18 cellular contexts compared by ENCODE assay signal in the genomic region with DNA sequence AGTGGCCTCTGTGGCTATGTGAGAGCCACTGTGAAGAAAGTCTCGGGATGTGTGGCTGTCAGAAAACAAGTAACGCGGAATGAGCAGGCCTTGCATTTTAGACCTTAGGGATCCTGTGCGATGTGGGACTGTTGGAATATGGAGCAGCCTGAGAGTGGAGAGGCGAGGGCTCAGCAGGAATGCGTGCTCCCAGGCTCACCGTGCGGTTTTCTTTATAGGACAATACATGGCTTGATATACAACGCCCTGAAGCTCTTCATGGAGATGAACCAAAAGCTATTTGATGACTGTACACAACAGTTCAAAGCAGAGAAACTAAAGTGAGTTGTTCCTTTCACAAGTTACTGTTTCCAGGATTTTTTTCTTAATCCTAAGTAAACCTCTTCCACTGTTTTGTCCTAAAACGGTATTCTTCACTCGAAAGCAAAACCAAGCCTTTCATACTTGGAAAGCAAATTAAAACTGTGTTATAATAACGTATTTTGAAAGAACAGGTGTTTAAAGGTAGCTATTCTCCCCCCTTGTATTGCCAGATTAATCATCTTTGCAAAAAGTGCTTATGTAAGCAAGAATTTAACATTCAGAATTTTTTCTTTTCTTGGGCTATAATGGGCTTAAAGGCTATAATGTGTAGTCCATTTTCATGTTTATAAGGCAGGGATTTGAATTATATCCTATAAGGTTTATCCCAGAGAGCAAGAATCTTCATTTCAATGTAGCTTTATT.
"Had no signal": no experiment of that assay in that cellular context is flagged by ENCODE, and none has a peak within 500 bp of the region (broad histone marks: within the 10 kb centered on the region; RNA-seq: fewer than 3 reads in every experiment).

No MANE protein-coding gene starts in this region.

- H3K4me3 ChIP-seq: lower lobe of right lung, sigmoid colon, thoracic aorta, upper lobe of right lung had no signal

- H3K9me3 Mint-ChIP-seq: brain; endodermal cell; nephron progenitor cell; stimulated activated memory B cell treated with anti-CD40 and anti-IgM and Interleukin-4, amounts not matched to agents 10 μg/mL and 1 μg/mL and 100 μg/mL, for 72 hours had no signal

- H3K9me3 ChIP-seq: lower lobe of right lung, sigmoid colon, thoracic aorta, upper lobe of right lung had no signal

- H3K4me1 ChIP-seq: lower lobe of right lung, sigmoid colon, upper lobe of right lung had no signal

- H3K4me1 Mint-ChIP-seq: brain; nephron progenitor cell; stimulated activated memory B cell treated with anti-CD40 and anti-IgM and Interleukin-4, amounts not matched to agents 10 μg/mL and 1 μg/mL and 100 μg/mL, for 72 hours had no signal

- H3K4me3 Mint-ChIP-seq: brain; endodermal cell; nephron progenitor cell; stimulated activated memory B cell treated with anti-CD40 and anti-IgM and Interleukin-4, amounts not matched to agents 10 μg/mL and 1 μg/mL and 100 μg/mL, for 72 hours had no signal

- H3K27me3 Mint-ChIP-seq: brain; stimulated activated memory B cell treated with anti-CD40 and anti-IgM and Interleukin-4, amounts not matched to agents 10 μg/mL and 1 μg/mL and 100 μg/mL, for 72 hours had no signal

- FAIRE-seq: colon had no signal

- H3K27me3 ChIP-seq: sigmoid colon, upper lobe of right lung had no signal

- H3K27ac Mint-ChIP-seq: endodermal cell; nephron progenitor cell; stimulated activated memory B cell treated with anti-CD40 and anti-IgM and Interleukin-4, amounts not matched to agents 10 μg/mL and 1 μg/mL and 100 μg/mL, for 72 hours had no signal

- DNase-seq: activated CD4-positive, alpha-beta T cell treated with anti-CD3 and anti-CD28 coated beads for 48 hours; activated CD4-positive, CD25-positive, alpha-beta regulatory T cell; anterior cingulate cortex; endodermal cell; foreskin fibroblast; islet precursor cell; lower lobe of right lung; nephron progenitor cell; sigmoid colon; stimulated activated CD4-positive, alpha-beta T cell treated with anti-CD3 and anti-CD28 coated beads, Interleukin-4, amount 100 ng/mL, for 4 hours; T-helper 1 cell; T-helper 9 cell; upper lobe of right lung had no signal

- H3K27ac ChIP-seq: epithelial cell of prostate, lower lobe of right lung, sigmoid colon, thoracic aorta, upper lobe of right lung had no signal

- ATAC-seq: lower lobe of right lung; stimulated activated memory B cell treated with anti-CD40 and anti-IgM and Interleukin-4, amounts not matched to agents 10 μg/mL and 1 μg/mL and 100 μg/mL, for 72 hours; upper lobe of right lung had no signal
